ENCODE assay signal across 16 cellular contexts in the genomic region with DNA sequence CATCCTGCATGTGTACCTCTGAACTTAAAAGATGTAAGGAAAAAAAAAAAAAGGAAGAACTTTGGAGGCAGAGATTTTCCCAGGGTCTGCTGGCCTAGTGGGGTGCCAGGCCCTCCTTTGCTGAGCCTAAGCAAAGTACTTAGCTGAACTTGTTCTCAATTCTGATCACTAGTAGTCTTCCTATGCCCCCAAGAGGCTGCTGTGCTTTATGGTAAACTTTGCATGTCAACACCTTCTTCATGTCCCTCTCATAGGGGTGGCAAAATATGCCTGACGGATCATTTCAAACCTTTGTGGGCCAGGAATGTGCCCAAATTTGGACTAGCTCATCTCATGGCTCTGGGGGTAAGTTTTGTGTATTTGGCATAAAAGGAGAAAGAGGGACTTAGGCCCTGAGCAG. TPM values are rescaled to one million over a fixed set of nuclear protein-coding genes. Genes with fewer than 3 reads are reported as not detected.
DNase-seq lines count a peak whose midpoint lies in the region; ATAC-seq and TF ChIP-seq lines count a peak whose summit lies in the region.
"Had no signal": no experiment of that assay in that cellular context is flagged by ENCODE, and none has a peak within 500 bp of the region (broad histone marks: within the 10 kb centered on the region; RNA-seq: fewer than 3 reads in every experiment).

No MANE protein-coding gene starts in this region.

- DNase-seq in CD8-positive, alpha-beta T cell, result no peak
- DNase-seq in GM23338 (ENCODE audit: low spot score) (no peak), natural killer cell (no peak), SW480 (ENCODE audit: low spot score) (no peak), T-helper 9 cell (no peak)
- DNase-seq in activated T-helper 1 cell treated with anti-CD3 and anti-CD28 coated beads, Interleukin-12 subunit alpha, Interleukin-12 subunit beta, Interleukin-2, Interleukin-4 antibody, amounts not matched to agents 30 ng/mL and 10 ng/mL and 1 ng/mL, durations not matched to agents 14 hours and 24 hours and 36 hours (ENCODE audit: low spot score), result no peak
- DNase-seq: esophagus squamous epithelium, HCEC 1CT, mucosa of descending colon, NCI-H187, psoas muscle, substantia nigra had no signal

- peak overlapping the region; percentile 94 for H3K4me3 Mint-ChIP-seq in CD8-positive, alpha-beta T cell
- peak overlapping the region; percentile 84; the same call in 1 of the 3 replicates for H3K4me3 Mint-ChIP-seq in GM23338
- H3K4me3 Mint-ChIP-seq in activated T-helper 1 cell treated with anti-CD3 and anti-CD28 coated beads, Interleukin-12 subunit alpha, Interleukin-12 subunit beta, Interleukin-2, Interleukin-4 antibody, amounts not matched to agents 30 ng/mL and 10 ng/mL and 1 ng/mL, durations not matched to agents 14 hours and 24 hours and 36 hours, result peak overlapping the region; percentile 88
- H3K4me3 Mint-ChIP-seq in natural killer cell, result peak overlapping the region; percentile 91
- H3K4me3 Mint-ChIP-seq: dendritic cell treated with granulocyte-macrophage colony-stimulating factor and Interleukin-4, amounts not matched to agents 40 ng/mL and 50 ng/mL, for 4 days had no signal

- no peaks in the 10 kb centered on the region for H4K20me1 ChIP-seq in GM23338 (replicated peaks; ENCODE audit: insufficient read depth)

- no peaks in the 10 kb centered on the region for H3K9me2 ChIP-seq in GM23338 (ENCODE audit: insufficient read depth)

- peaks cover 14% of the 10 kb centered on the region; the same call in 1 of the 2 replicates for H3K79me2 ChIP-seq in GM23338 (replicated peaks; ENCODE audit: insufficient read depth)

- H3K27ac Mint-ChIP-seq in CD8-positive, alpha-beta T cell, result no peak overlapping the region
- H3K27ac Mint-ChIP-seq in GM23338, result no peak overlapping the region
- H3K27ac Mint-ChIP-seq in activated T-helper 1 cell treated with anti-CD3 and anti-CD28 coated beads, Interleukin-12 subunit alpha, Interleukin-12 subunit beta, Interleukin-2, Interleukin-4 antibody, amounts not matched to agents 30 ng/mL and 10 ng/mL and 1 ng/mL, durations not matched to agents 14 hours and 24 hours and 36 hours, result peak overlapping the region; percentile 49
- H3K27ac Mint-ChIP-seq in natural killer cell, result peak overlapping the region; percentile 79 to 97

- H2AFZ ChIP-seq in GM23338, result no peak overlapping the region

- POLR2A ChIA-PET in CD8-positive, alpha-beta T cell (lab: Charles Lee), result interaction anchor here (0.5 to 1.1 kb wide), 4 partner anchors 8 to 365 kb away, joined by 3 to 4 read pairs (median 4); partner anchors contain the start of genes DEDD and PPOX

- no peak overlapping the region for H3K4me3 ChIP-seq in CD8-positive, alpha-beta T cell (ENCODE audit: low read depth, low read length)
- H3K4me3 ChIP-seq in GM23338, result no peak overlapping the region
- H3K4me3 ChIP-seq: esophagus squamous epithelium, GM12878, mucosa of descending colon had no signal

- H3K27me3 ChIP-seq in CD8-positive, alpha-beta T cell (ENCODE audit: insufficient read depth, low read length), result no peaks in the 10 kb centered on the region
- H3K27me3 ChIP-seq in GM23338 (ENCODE audit: insufficient read depth), result no peaks in the 10 kb centered on the region
- H3K27me3 ChIP-seq: esophagus squamous epithelium had no signal

- no peak overlapping the region for H3K4me2 ChIP-seq in GM23338

- peaks cover 27% of the 10 kb centered on the region for H3F3A ChIP-seq in GM23338 (replicated peaks; ENCODE audit: low read depth)

- no peaks in the 10 kb centered on the region for H3K36me3 ChIP-seq in CD8-positive, alpha-beta T cell (ENCODE audit: insufficient read depth, low read length)
- H3K36me3 ChIP-seq in GM23338 (ENCODE audit: insufficient read depth), result no peaks in the 10 kb centered on the region; the same call in none of the 2 replicates

- H3K4me1 ChIP-seq in CD8-positive, alpha-beta T cell (ENCODE audit: insufficient read depth, low read length), result peaks cover 41% of the 10 kb centered on the region
- peaks cover 13% of the 10 kb centered on the region for H3K4me1 ChIP-seq in GM23338 (ENCODE audit: insufficient read depth)

- H3K36me3 Mint-ChIP-seq in CD8-positive, alpha-beta T cell, result peaks cover 61% of the 10 kb centered on the region
- H3K36me3 Mint-ChIP-seq in GM23338 (ENCODE audit: low read depth) (peaks cover 35% of the 10 kb centered on the region), natural killer cell (peaks cover 12% of the 10 kb centered on the region)
- peaks cover 41% of the 10 kb centered on the region for H3K36me3 Mint-ChIP-seq in activated T-helper 1 cell treated with anti-CD3 and anti-CD28 coated beads, Interleukin-12 subunit alpha, Interleukin-12 subunit beta, Interleukin-2, Interleukin-4 antibody, amounts not matched to agents 30 ng/mL and 10 ng/mL and 1 ng/mL, durations not matched to agents 14 hours and 24 hours and 36 hours (ENCODE audit: low read depth)

- intact Hi-C loops in CD8-positive, alpha-beta T cell (cut with DNase I, micrococcal nuclease), result loop anchor here (2.0 to 10.0 kb wide), 4 partner anchors 67 to 813 kb away; partner anchors contain the start of genes ARHGAP30 (in 1 of the 2), COPA (in 1 of the 2), NCSTN (in 1 of the 2) and USF1 (in 1 of the 2)
- intact Hi-C loops in activated T-helper 1 cell treated with anti-CD3 and anti-CD28 coated beads, Interleukin-12 subunit alpha, Interleukin-12 subunit beta, Interleukin-2, Interleukin-4 antibody, amounts not matched to agents 30 ng/mL and 10 ng/mL and 1 ng/mL, durations not matched to agents 14 hours and 24 hours and 36 hours (cut with micrococcal nuclease), result loop anchor here (2.0 kb wide), 3 partner anchors 45 to 113 kb away; partner anchors contain the start of genes NDUFS2, TOMM40L and USF1
- intact Hi-C loops in natural killer cell (cut with micrococcal nuclease), result no loop called here

- H3K27me3 Mint-ChIP-seq in CD8-positive, alpha-beta T cell (ENCODE audit: low read depth), result no peaks in the 10 kb centered on the region
- H3K27me3 Mint-ChIP-seq in GM23338 (ENCODE audit: insufficient read depth, low read depth, poor library complexity), result peaks cover 17% of the 10 kb centered on the region
- H3K27me3 Mint-ChIP-seq in activated T-helper 1 cell treated with anti-CD3 and anti-CD28 coated beads, Interleukin-12 subunit alpha, Interleukin-12 subunit beta, Interleukin-2, Interleukin-4 antibody, amounts not matched to agents 30 ng/mL and 10 ng/mL and 1 ng/mL, durations not matched to agents 14 hours and 24 hours and 36 hours (ENCODE audit: insufficient read depth), result no peaks in the 10 kb centered on the region
- no peaks in the 10 kb centered on the region for H3K27me3 Mint-ChIP-seq in natural killer cell (ENCODE audit: low read depth in 2 of 2)
- H3K27me3 Mint-ChIP-seq: dendritic cell treated with granulocyte-macrophage colony-stimulating factor and Interleukin-4, amounts not matched to agents 40 ng/mL and 50 ng/mL, for 4 days had no signal

- no peak overlapping the region for H3K27ac ChIP-seq in CD8-positive, alpha-beta T cell (ENCODE audit: low read depth, low read length)
- H3K27ac ChIP-seq in GM23338 (ENCODE audit: low read depth), result no peak overlapping the region
- H3K27ac ChIP-seq: HL-60, psoas muscle had no signal

- H3K4me1 Mint-ChIP-seq in CD8-positive, alpha-beta T cell (ENCODE audit: low read depth), result peaks cover 55% of the 10 kb centered on the region
- H3K4me1 Mint-ChIP-seq in GM23338, result peaks cover 25% of the 10 kb centered on the region
- peaks cover 57% of the 10 kb centered on the region for H3K4me1 Mint-ChIP-seq in activated T-helper 1 cell treated with anti-CD3 and anti-CD28 coated beads, Interleukin-12 subunit alpha, Interleukin-12 subunit beta, Interleukin-2, Interleukin-4 antibody, amounts not matched to agents 30 ng/mL and 10 ng/mL and 1 ng/mL, durations not matched to agents 14 hours and 24 hours and 36 hours (ENCODE audit: low read depth)
- H3K4me1 Mint-ChIP-seq in natural killer cell, result peaks cover 43 to 66% of the 10 kb centered on the region in 2 donors

- H3K9me3 Mint-ChIP-seq in CD8-positive, alpha-beta T cell, result no peaks in the 10 kb centered on the region
- H3K9me3 Mint-ChIP-seq in GM23338 (no peaks in the 10 kb centered on the region), natural killer cell (no peaks in the 10 kb centered on the region)
- H3K9me3 Mint-ChIP-seq in activated T-helper 1 cell treated with anti-CD3 and anti-CD28 coated beads, Interleukin-12 subunit alpha, Interleukin-12 subunit beta, Interleukin-2, Interleukin-4 antibody, amounts not matched to agents 30 ng/mL and 10 ng/mL and 1 ng/mL, durations not matched to agents 14 hours and 24 hours and 36 hours, result no peaks in the 10 kb centered on the region
- H3K9me3 Mint-ChIP-seq: dendritic cell treated with granulocyte-macrophage colony-stimulating factor and Interleukin-4, amounts not matched to agents 40 ng/mL and 50 ng/mL, for 4 days had no signal

- no peak for ATAC-seq in CD8-positive, alpha-beta T cell
- ATAC-seq in GM23338 (no peak), natural killer cell (no peak), GM19351 (IDR thresholded peaks at IDR 0.05; ENCODE audit: unreplicated experiment) (no peak)
- ATAC-seq: GM12878, mucosa of descending colon, psoas muscle had no signal

- H3K9me3 ChIP-seq in CD8-positive, alpha-beta T cell (ENCODE audit: low read length), result no peaks in the 10 kb centered on the region
- H3K9me3 ChIP-seq: esophagus squamous epithelium, mucosa of descending colon, psoas muscle had no signal

- CTCF ChIA-PET in CD8-positive, alpha-beta T cell (lab: Charles Lee), result interaction anchor here (0.6 to 7.0 kb wide), 12 partner anchors 8 to 224 kb away, joined by 3 to 36 read pairs (median 4); partner anchors contain the start of genes PPOX and TOMM40L

- TF ChIP-seq CTCF in CD8-positive, alpha-beta T cell (IDR thresholded peaks at IDR 0.05), result no peak
- TF ChIP-seq CTCF in GM23338 (conservative IDR thresholded peaks at IDR 0.05; ENCODE audit: low read depth in 2 of 2) (no peak), natural killer cell (IDR thresholded peaks at IDR 0.05) (no peak)

RNA-seq across cellular contexts. Expression of gene USP21, which starts 1.4 kb away (rescaled TPM):
- 10 to 100 TPM; 34.8 to 38.1 TPM for total RNA-seq in CD8-positive, alpha-beta T cell
- 17.0 and 25.6 TPM in 2 replicates for total RNA-seq in GM23338 (2014; rRNA removed; shearing (Covaris generic))
- polyA plus RNA-seq in GM23338 (2016; fragmentation: Nextera tagmentation; extraction: Ambion mirVana), result 17.9 and 20.0 TPM in 2 replicates
- 32.9 and 38.2 TPM in 2 replicates for total RNA-seq in activated T-helper 1 cell treated with anti-CD3 and anti-CD28 coated beads, Interleukin-12 subunit alpha, Interleukin-12 subunit beta, Interleukin-2, Interleukin-4 antibody, amounts not matched to agents 30 ng/mL and 10 ng/mL and 1 ng/mL, durations not matched to agents 14 hours and 24 hours and 36 hours
- 10 to 100 TPM; 31.6 to 40.3 (median 35.3) TPM for total RNA-seq in natural killer cell

RNA-seq across cellular contexts. Expression of gene UFC1, which starts 4.1 kb away (rescaled TPM):
- 10 to 100 TPM; 94.7 to 96.6 TPM for total RNA-seq in CD8-positive, alpha-beta T cell
- total RNA-seq in GM23338 (2014; rRNA removed; shearing (Covaris generic)), result 41.4 and 57.5 TPM in 2 replicates
- 74.5 and 77.0 TPM in 2 replicates for polyA plus RNA-seq in GM23338 (2016; fragmentation: Nextera tagmentation; extraction: Ambion mirVana)
- total RNA-seq in activated T-helper 1 cell treated with anti-CD3 and anti-CD28 coated beads, Interleukin-12 subunit alpha, Interleukin-12 subunit beta, Interleukin-2, Interleukin-4 antibody, amounts not matched to agents 30 ng/mL and 10 ng/mL and 1 ng/mL, durations not matched to agents 14 hours and 24 hours and 36 hours, result 86.3 and 94.5 TPM in 2 replicates
- 100 to 1,000 TPM; 109 to 155 (median 117) TPM for total RNA-seq in natural killer cell

RNA-seq across cellular contexts. Expression of gene PPOX, which starts 8.4 kb away (rescaled TPM):
- total RNA-seq in CD8-positive, alpha-beta T cell, result 10 to 100 TPM; 18.5 to 19.8 TPM
- total RNA-seq in GM23338 (2014; rRNA removed; shearing (Covaris generic)), result 24.7 and 26.5 TPM in 2 replicates
- polyA plus RNA-seq in GM23338 (2016; fragmentation: Nextera tagmentation; extraction: Ambion mirVana), result 39.6 and 46.2 TPM in 2 replicates
- total RNA-seq in activated T-helper 1 cell treated with anti-CD3 and anti-CD28 coated beads, Interleukin-12 subunit alpha, Interleukin-12 subunit beta, Interleukin-2, Interleukin-4 antibody, amounts not matched to agents 30 ng/mL and 10 ng/mL and 1 ng/mL, durations not matched to agents 14 hours and 24 hours and 36 hours, result 25.1 and 26.0 TPM in 2 replicates
- total RNA-seq in natural killer cell, result 10 to 100 TPM; 45.5 to 66.3 (median 57.4) TPM

RNA-seq across cellular contexts. Expression of gene B4GALT3, which starts 19.4 kb away (rescaled TPM):
- 10 to 100 TPM; 33.8 to 36.4 TPM for total RNA-seq in CD8-positive, alpha-beta T cell
- total RNA-seq in GM23338 (2014; rRNA removed; shearing (Covaris generic)), result 32.4 and 35.8 TPM in 2 replicates
- polyA plus RNA-seq in GM23338 (2016; fragmentation: Nextera tagmentation; extraction: Ambion mirVana), result 23.3 and 24.2 TPM in 2 replicates
- 66.4 and 68.2 TPM in 2 replicates for total RNA-seq in activated T-helper 1 cell treated with anti-CD3 and anti-CD28 coated beads, Interleukin-12 subunit alpha, Interleukin-12 subunit beta, Interleukin-2, Interleukin-4 antibody, amounts not matched to agents 30 ng/mL and 10 ng/mL and 1 ng/mL, durations not matched to agents 14 hours and 24 hours and 36 hours
- total RNA-seq in natural killer cell, result 10 to 100 TPM; 58.4 to 62.2 (median 59.4) TPM

RNA-seq across cellular contexts. Expression of gene DEDD, which starts 25.4 kb away (rescaled TPM):
- total RNA-seq in CD8-positive, alpha-beta T cell, result 10 to 100 TPM; 32.4 to 34.6 TPM
- 30.2 and 35.3 TPM in 2 replicates for total RNA-seq in GM23338 (2014; rRNA removed; shearing (Covaris generic))
- polyA plus RNA-seq in GM23338 (2016; fragmentation: Nextera tagmentation; extraction: Ambion mirVana), result 20.7 and 22.8 TPM in 2 replicates
- 44.5 and 48.0 TPM in 2 replicates for total RNA-seq in activated T-helper 1 cell treated with anti-CD3 and anti-CD28 coated beads, Interleukin-12 subunit alpha, Interleukin-12 subunit beta, Interleukin-2, Interleukin-4 antibody, amounts not matched to agents 30 ng/mL and 10 ng/mL and 1 ng/mL, durations not matched to agents 14 hours and 24 hours and 36 hours
- total RNA-seq in natural killer cell, result 10 to 100 TPM; 40.6 to 44.0 (median 43.0) TPM

Comparison
In these comparisons a context has a peak if more than half of its experiments do, and no peak if none do; other contexts are left out.
1. H3K27ac Mint-ChIP-seq: peak in activated T-helper 1 cell treated with anti-CD3 and anti-CD28 coated beads, Interleukin-12 subunit alpha, Interleukin-12 subunit beta, Interleukin-2, Interleukin-4 antibody, amounts not matched to agents 30 ng/mL and 10 ng/mL and 1 ng/mL, durations not matched to agents 14 hours and 24 hours and 36 hours (single experiment) and natural killer cell (2 of 2); none in CD8-positive, alpha-beta T cell (single experiment) and GM23338 (single experiment).
2. Peak in every context shown above with its lines, with median percentiles within 50 percentile points of each other: H3K4me3 Mint-ChIP-seq.